In genomic region chr9:131851414-131851813, GRCh38 we compare ENCODE assay signal across 14 cellular contexts.
A peak's percentile ranks its signal among the peaks of the same experiment; 100 is the strongest.
DNase-seq lines count a peak whose midpoint lies in the region; ATAC-seq and TF ChIP-seq lines count a peak whose summit lies in the region.
"Had no signal": no experiment of that assay in that cellular context is flagged by ENCODE, and none has a peak within 500 bp of the region (broad histone marks: within the 10 kb centered on the region; RNA-seq: fewer than 3 reads in every experiment).

No MANE protein-coding gene starts in this region.

- H3K4me3 Mint-ChIP-seq in CD4-positive, CD25-positive, alpha-beta regulatory T cell = no peak overlapping the region
- H3K4me3 Mint-ChIP-seq in glutamatergic neuron (ENCODE audit: unreplicated experiment) = peak overlapping the region; percentile 17
- H3K4me3 Mint-ChIP-seq: CD14-positive monocyte, H9 had no signal

- no peaks in the 10 kb centered on the region for H3K9me3 ChIP-seq in CD4-positive, CD25-positive, alpha-beta regulatory T cell (ENCODE audit: control insufficient read depth in 2 of 2, low read length in 2 of 2)
- H3K9me3 ChIP-seq in HEK293 (ENCODE audit: control insufficient read depth, insufficient read depth, low read depth, low read length) = no peaks in the 10 kb centered on the region

- H3K27me3 ChIP-seq in CD4-positive, CD25-positive, alpha-beta regulatory T cell (ENCODE audit: control insufficient read depth, insufficient read depth, low read length) = no peaks in the 10 kb centered on the region

- no peaks in the 10 kb centered on the region for H3K36me3 ChIP-seq in CD4-positive, CD25-positive, alpha-beta regulatory T cell (ENCODE audit: control insufficient read depth, insufficient read depth, low read length)
- H3K36me3 ChIP-seq in HEK293 (ENCODE audit: control insufficient read depth in 2 of 2, insufficient read depth in 1 of 2, low read length in 2 of 2) = no peaks in the 10 kb centered on the region

- H3K27me3 Mint-ChIP-seq in CD4-positive, CD25-positive, alpha-beta regulatory T cell = no peaks in the 10 kb centered on the region
- H3K27me3 Mint-ChIP-seq in glutamatergic neuron (ENCODE audit: unreplicated experiment) = peaks cover 8% of the 10 kb centered on the region

- POLR2A ChIA-PET in HEK293 (lab: Yijun Ruan, JAX) = no interaction called here

- TF ChIP-seq CTCF in HEK293 (tag by site-specific recombination; IDR thresholded peaks at IDR 0.05) = no peak
- TF ChIP-seq CTCF in glutamatergic neuron (IDR thresholded peaks at IDR 0.05; ENCODE audit: partially characterized antibody, unreplicated experiment) = no peak

- H3K9me3 Mint-ChIP-seq in CD4-positive, CD25-positive, alpha-beta regulatory T cell = no peaks in the 10 kb centered on the region
- H3K9me3 Mint-ChIP-seq in glutamatergic neuron (ENCODE audit: unreplicated experiment) = peaks cover 10% of the 10 kb centered on the region
- H3K9me3 Mint-ChIP-seq: H9 had no signal

- intact Hi-C loops in left colon (cut with DNase I, micrococcal nuclease) = no loop called here

- H3K36me3 Mint-ChIP-seq in CD4-positive, CD25-positive, alpha-beta regulatory T cell = no peaks in the 10 kb centered on the region
- peaks cover 5% of the 10 kb centered on the region for H3K36me3 Mint-ChIP-seq in glutamatergic neuron (ENCODE audit: unreplicated experiment)
- H3K36me3 Mint-ChIP-seq: CD14-positive monocyte had no signal

- peak overlapping the region in 2 of 3 donors; percentile 0 to 22 for H3K27ac Mint-ChIP-seq in CD4-positive, CD25-positive, alpha-beta regulatory T cell
- H3K27ac Mint-ChIP-seq in glutamatergic neuron (ENCODE audit: unreplicated experiment) = peak overlapping the region; percentile 19
- H3K27ac Mint-ChIP-seq: CD14-positive monocyte, H9 had no signal

- no peak overlapping the region for H3K4me3 ChIP-seq in CD4-positive, CD25-positive, alpha-beta regulatory T cell (ENCODE audit: low read depth, low read length)
- H3K4me3 ChIP-seq in HEK293 (ENCODE audit: low read depth, low read length) = no peak overlapping the region

- H3K4me1 Mint-ChIP-seq in CD4-positive, CD25-positive, alpha-beta regulatory T cell = peaks cover 0 to 2% (median 0%) of the 10 kb centered on the region in 4 donors
- peaks cover 45% of the 10 kb centered on the region for H3K4me1 Mint-ChIP-seq in glutamatergic neuron (ENCODE audit: low read depth, unreplicated experiment)

- no peak for ATAC-seq in CD4-positive, CD25-positive, alpha-beta regulatory T cell (ENCODE audit: low read depth in 2 of 2)
- ATAC-seq in esophagus mucosa = no peak
- no peak for ATAC-seq in left colon
- ATAC-seq: PC-3 had no signal

- no peaks in the 10 kb centered on the region for H3K4me1 ChIP-seq in CD4-positive, CD25-positive, alpha-beta regulatory T cell (ENCODE audit: control insufficient read depth, insufficient read depth, low read length, poor library complexity, severe bottlenecking)
- no peaks in the 10 kb centered on the region for H3K4me1 ChIP-seq in HEK293 (ENCODE audit: control insufficient read depth, insufficient read depth, low read length)

- no peak for DNase-seq in CD4-positive, CD25-positive, alpha-beta regulatory T cell
- DNase-seq in UCSD-AML1 (lab: John Stamatoyannopoulos, UW; ENCODE audit: unreplicated experiment) = peak; percentile 30
- DNase-seq in glutamatergic neuron = no peak
- no peak for DNase-seq in left colon
- no peak for DNase-seq in Kasumi-1 (lab: John Stamatoyannopoulos, UW)
- DNase-seq: H9, Karpas-422, NCI-H1417, NCI-H187 treated with DMSO at 0.1 percent for 48 hours, NCI-H526, PC-3 had no signal

- CTCF ChIA-PET in HEK293 (lab: Yijun Ruan, JAX) = interaction anchor here (0.6 kb wide), 1 partner anchor 178 kb away, joined by 4 read pairs; no protein-coding TSS in a partner anchor

- no peak overlapping the region for H3K27ac ChIP-seq in CD4-positive, CD25-positive, alpha-beta regulatory T cell (ENCODE audit: insufficient read depth, low read length, poor library complexity, severe bottlenecking)
- no peak overlapping the region for H3K27ac ChIP-seq in HEK293 (ENCODE audit: extremely low read depth, low read depth, low read length)

TF ChIP-seq in HEK293, 187 proteins besides CTCF, POLR2A, EP300 and RAD21:
- TF ChIP-seq ZIC2 (tag by site-specific recombination; IDR thresholded peaks at IDR 0.05) = peak; percentile 58
- no peak for TF ChIP-seq REPIN1 (tag by site-specific recombination; IDR thresholded peaks at IDR 0.05; ENCODE audit: low read depth)
- TF ChIP-seq ZNF16 (tag by site-specific recombination; IDR thresholded peaks at IDR 0.05; ENCODE audit: low read depth) = no peak
- no peak for TF ChIP-seq ZBTB17 (tag by site-specific recombination; IDR thresholded peaks at IDR 0.05)
- TF ChIP-seq ZNF202 (tag by site-specific recombination; IDR thresholded peaks at IDR 0.05; ENCODE audit: borderline replicate concordance) = no peak
- TF ChIP-seq, protein P1, sequence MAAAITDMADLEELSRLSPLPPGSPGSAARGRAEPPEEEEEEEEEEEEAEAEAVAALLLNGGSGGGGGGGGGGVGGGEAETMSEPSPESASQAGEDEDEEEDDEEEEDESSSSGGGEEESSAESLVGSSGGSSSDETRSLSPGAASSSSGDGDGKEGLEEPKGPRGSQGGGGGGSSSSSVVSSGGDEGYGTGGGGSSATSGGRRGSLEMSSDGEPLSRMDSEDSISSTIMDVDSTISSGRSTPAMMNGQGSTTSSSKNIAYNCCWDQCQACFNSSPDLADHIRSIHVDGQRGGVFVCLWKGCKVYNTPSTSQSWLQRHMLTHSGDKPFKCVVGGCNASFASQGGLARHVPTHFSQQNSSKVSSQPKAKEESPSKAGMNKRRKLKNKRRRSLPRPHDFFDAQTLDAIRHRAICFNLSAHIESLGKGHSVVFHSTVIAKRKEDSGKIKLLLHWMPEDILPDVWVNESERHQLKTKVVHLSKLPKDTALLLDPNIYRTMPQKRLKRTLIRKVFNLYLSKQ (tag by site-specific recombination; IDR thresholded peaks at IDR 0.05; ENCODE audit: borderline replicate concordance) = no peak
- no peak for TF ChIP-seq ZNF548 (tag by site-specific recombination; IDR thresholded peaks at IDR 0.05)
- no peak for TF ChIP-seq TRIM28 (IDR thresholded peaks at IDR 0.05; ENCODE audit: borderline replicate concordance, low read length)
- TF ChIP-seq ZNF521 (tag by site-specific recombination; IDR thresholded peaks at IDR 0.05) = no peak
- 0 out of 2 replicates have a peak, but pooled peaks have one; percentile 35 for TF ChIP-seq ZNF664 (tag by site-specific recombination; IDR thresholded peaks at IDR 0.05)
- TF ChIP-seq REST (tag by site-specific recombination; IDR thresholded peaks at IDR 0.05) = no peak
- no peak for TF ChIP-seq ZNF513 (tag by site-specific recombination; IDR thresholded peaks at IDR 0.05)
- TF ChIP-seq ZNF621 (tag by site-specific recombination; IDR thresholded peaks at IDR 0.05) = no peak
- TF ChIP-seq ZNF600 (tag by site-specific recombination; IDR thresholded peaks at IDR 0.05) = no peak
- TF ChIP-seq BCL11B (tag by site-specific recombination; IDR thresholded peaks at IDR 0.05; ENCODE audit: low read depth) = no peak
- no peak for TF ChIP-seq ZNF677 (tag by site-specific recombination; IDR thresholded peaks at IDR 0.05)
